19 cellular contexts compared by ENCODE assay signal in genomic region chr2:157267476-157267875, GRCh38. TPM values are rescaled to one million over a fixed set of nuclear protein-coding genes. Genes with fewer than 3 reads are reported as not detected.
"Had no signal": no experiment of that assay in that cellular context is flagged by ENCODE, and none has a peak within 500 bp of the region (broad histone marks: within the 10 kb centered on the region; RNA-seq: fewer than 3 reads in every experiment).

No MANE protein-coding gene starts in this region.

- H3K9me3 ChIP-seq: adrenal gland, lower lobe of right lung, prostate gland, upper lobe of left lung had no signal

- H3K4me3 ChIP-seq: adrenal gland, cardiac muscle cell, dorsolateral prefrontal cortex, lower lobe of right lung, prostate gland, skin epidermis, upper lobe of left lung had no signal

- H3K4me1 ChIP-seq: adrenal gland, lower lobe of right lung, prostate gland, upper lobe of left lung had no signal

- H3K9me3 Mint-ChIP-seq: endodermal cell; immature natural killer cell; stimulated activated naive CD8-positive, alpha-beta T cell treated with anti-CD3 and anti-CD28 coated beads, Interleukin-15, Interleukin-2, amounts not matched to agents 100 ng/mL and 50 ng/mL, for 24 hours had no signal

- H3K27me3 ChIP-seq: adrenal gland, cardiac muscle cell, dorsolateral prefrontal cortex, upper lobe of left lung had no signal

- H3K4me3 Mint-ChIP-seq: endodermal cell; immature natural killer cell; stimulated activated naive CD8-positive, alpha-beta T cell treated with anti-CD3 and anti-CD28 coated beads, Interleukin-15, Interleukin-2, amounts not matched to agents 100 ng/mL and 50 ng/mL, for 24 hours had no signal

- H3K27ac Mint-ChIP-seq: endodermal cell; immature natural killer cell; stimulated activated naive CD8-positive, alpha-beta T cell treated with anti-CD3 and anti-CD28 coated beads, Interleukin-15, Interleukin-2, amounts not matched to agents 100 ng/mL and 50 ng/mL, for 24 hours had no signal

- DNase-seq: activated CD8-positive, alpha-beta memory T cell treated with anti-CD3 and anti-CD28 coated beads, Interleukin-2, amount 50 U/mL, for 4 hours; activated naive CD4-positive, alpha-beta T cell treated with Interleukin-2 at 50 U/mL for 16 hours; adrenal gland; dorsolateral prefrontal cortex; endodermal cell; immature natural killer cell; lower lobe of right lung; right cardiac atrium; stimulated activated CD4-positive, alpha-beta T cell treated with anti-CD3 and anti-CD28 coated beads, Interleukin-4, amount 100 ng/mL, for 4 hours; stimulated activated CD8-positive, alpha-beta memory T cell treated with anti-CD3 and anti-CD28 coated beads, Interleukin-4, amount 100 ng/mL, for 48 hours; upper lobe of left lung had no signal

- H3K36me3 ChIP-seq: adrenal gland, cardiac muscle cell, lower lobe of right lung, prostate gland, upper lobe of left lung had no signal

- H3K36me3 Mint-ChIP-seq: immature natural killer cell had no signal

- H3K4me1 Mint-ChIP-seq: immature natural killer cell had no signal

- ATAC-seq: lower lobe of right lung, right cardiac atrium, SK-N-SH treated with all-trans-retinoic acid at 6 μM for 48 hours had no signal

- H3K27ac ChIP-seq: adrenal gland, cardiac muscle cell, dorsolateral prefrontal cortex, lower lobe of right lung, prostate gland, skin epidermis, upper lobe of left lung had no signal

RNA-seq across cellular contexts. Expression of gene GALNT5, which starts 10.0 kb away (rescaled TPM):
- polyA plus RNA-seq: immature natural killer cell, neural cell had no signal

RNA-seq across cellular contexts. Expression of gene ERMN, which starts 58.1 kb away (rescaled TPM):
- total RNA-seq: epithelial cell of proximal tubule, glomerular endothelial cell had no signal
- polyA plus RNA-seq: cardiac muscle cell, neural cell had no signal
